ENCODE assay signal across 20 cellular contexts in the genomic region with DNA sequence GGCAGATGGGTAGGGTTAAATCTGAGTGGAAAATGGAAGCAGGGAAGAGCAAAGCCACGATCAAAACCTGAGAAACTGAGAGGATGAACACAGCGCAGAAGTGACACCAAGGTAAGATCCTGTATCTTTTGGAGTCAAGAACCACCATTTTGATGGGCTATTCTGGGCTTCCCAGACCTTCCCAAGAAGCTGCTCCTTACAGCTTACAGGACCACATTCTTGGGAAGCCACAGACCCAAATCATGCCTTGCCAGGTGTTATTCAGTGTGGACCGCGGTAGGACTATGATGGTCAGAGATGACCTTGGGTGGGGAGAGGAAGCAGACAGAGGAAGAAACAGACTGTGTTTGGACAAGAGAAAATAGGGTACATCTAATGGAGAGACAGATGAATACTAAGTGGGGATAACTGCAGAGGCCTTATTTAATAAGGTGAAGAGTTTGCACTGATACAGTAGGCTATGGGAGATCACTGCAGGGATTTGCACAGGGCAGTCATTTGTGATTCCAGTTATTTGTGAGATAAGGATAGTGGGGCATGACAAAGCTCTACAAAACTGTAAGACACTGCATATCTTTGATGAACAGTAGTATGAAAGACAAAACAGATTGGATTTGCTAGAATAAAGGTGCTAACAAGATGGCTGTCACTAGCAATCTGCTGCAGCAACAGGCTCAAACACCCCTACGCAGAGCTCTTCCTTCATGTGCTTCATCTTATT.
"Had no signal": no experiment of that assay in that cellular context is flagged by ENCODE, and none has a peak within 500 bp of the region (broad histone marks: within the 10 kb centered on the region; RNA-seq: fewer than 3 reads in every experiment).

No MANE protein-coding gene starts in this region.

- FAIRE-seq: bronchial epithelial cell, endometrium, islet of Langerhans had no signal

- ATAC-seq: activated T-cell treated with anti-CD3 and anti-CD28 coated beads, Interleukin-2, amount 50 U/mL, for 4 hours; right cardiac atrium; stimulated activated naive B cell treated with anti-CD40 and anti-IgM and Interleukin-4, amounts not matched to agents 10 μg/mL and 1 μg/mL and 100 μg/mL, for 72 hours had no signal

- H3K9me3 Mint-ChIP-seq: activated CD4-positive, alpha-beta memory T cell treated with anti-CD3 and anti-CD28 coated beads for 36 hours; activated naive CD8-positive, alpha-beta T cell treated with anti-CD3 and anti-CD28 coated beads for 36 hours; activated T-cell treated with anti-CD3 and anti-CD28 coated beads, Interleukin-2, amount 50 U/mL, for 4 hours had no signal

- H3K27me3 Mint-ChIP-seq: activated naive CD8-positive, alpha-beta T cell treated with anti-CD3 and anti-CD28 coated beads for 36 hours had no signal

- H3K9me3 ChIP-seq: esophagus squamous epithelium, left ventricle myocardium inferior, upper lobe of left lung had no signal

- H3K27me3 ChIP-seq: esophagus squamous epithelium, upper lobe of left lung had no signal

- H3K4me3 ChIP-seq: dorsolateral prefrontal cortex, esophagus squamous epithelium, left ventricle myocardium inferior, upper lobe of left lung had no signal

- H3K36me3 ChIP-seq: esophagus squamous epithelium, left ventricle myocardium inferior, upper lobe of left lung had no signal

- H3K4me1 Mint-ChIP-seq: activated naive CD8-positive, alpha-beta T cell treated with anti-CD3 and anti-CD28 coated beads for 36 hours; stimulated activated naive B cell treated with anti-CD40 and anti-IgM and Interleukin-4, amounts not matched to agents 10 μg/mL and 1 μg/mL and 100 μg/mL, for 72 hours had no signal

- H3K27ac ChIP-seq: dorsolateral prefrontal cortex, left ventricle myocardium inferior, upper lobe of left lung had no signal

- H3K4me3 Mint-ChIP-seq: activated CD4-positive, alpha-beta memory T cell treated with anti-CD3 and anti-CD28 coated beads for 36 hours; activated naive CD8-positive, alpha-beta T cell treated with anti-CD3 and anti-CD28 coated beads for 36 hours; activated T-cell treated with anti-CD3 and anti-CD28 coated beads, Interleukin-2, amount 50 U/mL, for 4 hours; stimulated activated naive B cell treated with anti-CD40 and anti-IgM and Interleukin-4, amounts not matched to agents 10 μg/mL and 1 μg/mL and 100 μg/mL, for 72 hours had no signal

- H3K36me3 Mint-ChIP-seq: activated CD4-positive, alpha-beta memory T cell treated with anti-CD3 and anti-CD28 coated beads for 36 hours; activated naive CD8-positive, alpha-beta T cell treated with anti-CD3 and anti-CD28 coated beads for 36 hours; stimulated activated naive B cell treated with anti-CD40 and anti-IgM and Interleukin-4, amounts not matched to agents 10 μg/mL and 1 μg/mL and 100 μg/mL, for 72 hours had no signal

- DNase-seq: activated CD4-positive, alpha-beta memory T cell treated with anti-CD3 and anti-CD28 coated beads for 36 hours; activated CD4-positive, alpha-beta T cell treated with anti-CD3 and anti-CD28 coated beads for 1 hour; activated gamma-delta T cell; activated naive CD8-positive, alpha-beta T cell treated with anti-CD3 and anti-CD28 coated beads for 36 hours; activated T-cell treated with anti-CD3 and anti-CD28 coated beads, Interleukin-2, amount 50 U/mL, for 4 hours; dorsolateral prefrontal cortex; esophagus squamous epithelium; foreskin fibroblast; head of caudate nucleus; left ventricle myocardium inferior; mesenchymal stem cell; posterior cingulate gyrus; right cardiac atrium; stimulated activated naive B cell treated with anti-CD40 and anti-IgM and Interleukin-4, amounts not matched to agents 10 μg/mL and 1 μg/mL and 100 μg/mL, for 72 hours; substantia nigra; T-helper 9 cell had no signal

- H3K27ac Mint-ChIP-seq: activated CD4-positive, alpha-beta memory T cell treated with anti-CD3 and anti-CD28 coated beads for 36 hours; activated naive CD8-positive, alpha-beta T cell treated with anti-CD3 and anti-CD28 coated beads for 36 hours; stimulated activated naive B cell treated with anti-CD40 and anti-IgM and Interleukin-4, amounts not matched to agents 10 μg/mL and 1 μg/mL and 100 μg/mL, for 72 hours had no signal
